In genomic region chr4:143437937-143438336, GRCh38 we compare ENCODE assay signal across 20 cellular contexts.
"Had no signal": no experiment of that assay in that cellular context is flagged by ENCODE, and none has a peak within 500 bp of the region (broad histone marks: within the 10 kb centered on the region; RNA-seq: fewer than 3 reads in every experiment).

No MANE protein-coding gene starts in this region.

- H3K4me3 Mint-ChIP-seq: activated B cell treated with CpG ODN at 0.5 μM for 24 hours; activated CD8-positive, alpha-beta T cell treated with anti-CD3 and anti-CD28 coated beads, Interleukin-2, amount 10 ng/mL, durations not matched to agents 7 days and 5 days; activated T-cell treated with anti-CD3 and anti-CD28 coated beads, Interleukin-2, amount 50 U/mL, for 72 hours; central memory CD8-positive, alpha-beta T cell; natural killer cell treated with Interleukin-12 subunit alpha and Interleukin-12 subunit beta and Interleukin-15 and Interleukin-18, amount 100 ng/mL, for 72 hours had no signal

- H3K4me1 Mint-ChIP-seq: activated B cell treated with CpG ODN at 0.5 μM for 24 hours; central memory CD8-positive, alpha-beta T cell had no signal

- H3K9me3 ChIP-seq: right atrium auricular region, transverse colon, vagina had no signal

- H3K4me3 ChIP-seq: right atrium auricular region, transverse colon, vagina had no signal

- H3K27ac Mint-ChIP-seq: activated B cell treated with CpG ODN at 0.5 μM for 24 hours; activated CD8-positive, alpha-beta T cell treated with anti-CD3 and anti-CD28 coated beads, Interleukin-2, amount 10 ng/mL, durations not matched to agents 7 days and 5 days; activated T-cell treated with anti-CD3 and anti-CD28 coated beads, Interleukin-2, amount 50 U/mL, for 72 hours; natural killer cell treated with Interleukin-12 subunit alpha and Interleukin-12 subunit beta and Interleukin-15 and Interleukin-18, amount 100 ng/mL, for 72 hours had no signal

- H3K9me3 Mint-ChIP-seq: activated B cell treated with CpG ODN at 0.5 μM for 24 hours; activated T-cell treated with anti-CD3 and anti-CD28 coated beads, Interleukin-2, amount 50 U/mL, for 72 hours; central memory CD8-positive, alpha-beta T cell; natural killer cell treated with Interleukin-12 subunit alpha and Interleukin-12 subunit beta and Interleukin-15 and Interleukin-18, amount 100 ng/mL, for 72 hours had no signal

- H3K36me3 ChIP-seq: brain microvascular endothelial cell, vagina had no signal

- H3K36me3 Mint-ChIP-seq: natural killer cell treated with Interleukin-12 subunit alpha and Interleukin-12 subunit beta and Interleukin-15 and Interleukin-18, amount 100 ng/mL, for 72 hours had no signal

- H3K27me3 Mint-ChIP-seq: activated B cell treated with CpG ODN at 0.5 μM for 24 hours; natural killer cell treated with Interleukin-12 subunit alpha and Interleukin-12 subunit beta and Interleukin-15 and Interleukin-18, amount 100 ng/mL, for 72 hours had no signal

- DNase-seq: activated B cell treated with CpG ODN at 0.5 μM for 24 hours; activated CD4-positive, alpha-beta T cell treated with anti-CD3 and anti-CD28 coated beads for 48 hours; activated CD8-positive, alpha-beta memory T cell treated with anti-CD3 and anti-CD28 coated beads, Interleukin-2, amount 50 U/mL, for 4 hours; activated CD8-positive, alpha-beta T cell treated with anti-CD3 and anti-CD28 coated beads, Interleukin-2, amount 10 ng/mL, durations not matched to agents 7 days and 5 days; activated T-cell treated with anti-CD3 and anti-CD28 coated beads, Interleukin-2, amount 50 U/mL, for 72 hours; anterior cingulate cortex; brain microvascular endothelial cell; cortex of kidney; effector CD8-positive, alpha-beta T cell; foreskin keratinocyte; kidney glomerular epithelial cell; mesendoderm; stimulated activated CD4-positive, alpha-beta T cell treated with anti-CD3 and anti-CD28 coated beads, Interleukin-15, amount 100 ng/mL, for 24 hours; stimulated activated CD4-positive, alpha-beta T cell treated with anti-CD3 and anti-CD28 coated beads, Interleukin-4, amount 100 ng/mL, for 24 hours; stimulated activated naive CD4-positive, alpha-beta T cell; transverse colon had no signal

- H3K27me3 ChIP-seq: brain microvascular endothelial cell, foreskin keratinocyte, right atrium auricular region, transverse colon, vagina had no signal

- ATAC-seq: activated CD8-positive, alpha-beta T cell treated with anti-CD3 and anti-CD28 coated beads, Interleukin-2, amount 10 ng/mL, durations not matched to agents 7 days and 5 days; activated T-cell treated with anti-CD3 and anti-CD28 coated beads, Interleukin-2, amount 50 U/mL, for 72 hours; foreskin keratinocyte; natural killer cell treated with Interleukin-12 subunit alpha and Interleukin-12 subunit beta and Interleukin-15 and Interleukin-18, amount 100 ng/mL, for 72 hours had no signal

- H3K4me1 ChIP-seq: foreskin keratinocyte, vagina had no signal
